ENCODE assay signal across 1 cellular context in the genomic region with DNA sequence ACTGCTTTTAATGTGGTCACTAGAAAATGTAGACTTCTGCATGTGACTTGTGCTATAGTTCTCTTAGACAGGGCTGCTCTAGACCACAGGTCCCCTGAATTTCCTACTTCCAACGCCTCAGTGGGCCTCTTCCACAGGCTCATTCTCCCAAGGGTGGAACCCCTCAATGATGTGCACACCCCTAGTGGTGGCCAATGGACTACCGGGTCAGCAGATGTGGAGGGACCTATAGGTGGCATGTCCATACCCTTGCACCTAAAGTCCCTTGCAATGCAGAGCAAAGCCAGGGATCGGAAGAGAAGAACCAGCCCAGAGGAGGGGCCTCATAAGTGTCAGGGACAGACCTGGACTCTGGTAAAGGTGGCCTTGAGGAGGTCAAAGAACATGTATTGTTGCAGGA.
TF ChIP-seq lines count a peak whose summit lies in the region.

No MANE protein-coding gene starts in this region.

TF ChIP-seq in K562, 482 proteins besides CTCF, POLR2A, EP300 and RAD21:
- TF ChIP-seq, protein P1, sequence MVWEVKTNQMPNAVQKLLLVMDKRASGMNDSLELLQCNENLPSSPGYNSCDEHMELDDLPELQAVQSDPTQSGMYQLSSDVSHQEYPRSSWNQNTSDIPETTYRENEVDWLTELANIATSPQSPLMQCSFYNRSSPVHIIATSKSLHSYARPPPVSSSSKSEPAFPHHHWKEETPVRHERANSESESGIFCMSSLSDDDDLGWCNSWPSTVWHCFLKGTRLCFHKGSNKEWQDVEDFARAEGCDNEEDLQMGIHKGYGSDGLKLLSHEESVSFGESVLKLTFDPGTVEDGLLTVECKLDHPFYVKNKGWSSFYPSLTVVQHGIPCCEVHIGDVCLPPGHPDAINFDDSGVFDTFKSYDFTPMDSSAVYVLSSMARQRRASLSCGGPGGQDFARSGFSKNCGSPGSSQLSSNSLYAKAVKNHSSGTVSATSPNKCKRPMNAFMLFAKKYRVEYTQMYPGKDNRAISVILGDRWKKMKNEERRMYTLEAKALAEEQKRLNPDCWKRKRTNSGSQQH (CRISPR knock-in tag; IDR thresholded peaks at IDR 0.05): no peak
- TF ChIP-seq SIN3B (IDR thresholded peaks at IDR 0.05; ENCODE audit: low read depth) (no peak), SIX5 (IDR thresholded peaks at IDR 0.05; ENCODE audit: borderline replicate concordance in 1 of 2, insufficient read depth in 1 of 2, low read depth in 1 of 2, low read length in 2 of 2) (no peak), HDAC6 (IDR thresholded peaks at IDR 0.05; ENCODE audit: low read depth, low read length) (no peak), ETS2 (tag; IDR thresholded peaks at IDR 0.05; ENCODE audit: borderline replicate concordance, poor library complexity, severe bottlenecking) (no peak), RBM14 (IDR thresholded peaks at IDR 0.05; ENCODE audit: borderline replicate concordance, insufficient read depth, low read depth, low read length) (no peak), CBX1 (IDR thresholded peaks at IDR 0.05; ENCODE audit: low read depth) (no peak), LARP7 (IDR thresholded peaks at IDR 0.05) (no peak), TOE1 (IDR thresholded peaks at IDR 0.05; ENCODE audit: borderline replicate concordance) (no peak), TOE1 (CRISPR knock-in tag; IDR thresholded peaks at IDR 0.05; ENCODE audit: borderline replicate concordance, low read depth) (no peak), ZBTB17 (CRISPR knock-in tag; IDR thresholded peaks at IDR 0.05) (no peak), DMBX1 (CRISPR knock-in tag; IDR thresholded peaks at IDR 0.05; ENCODE audit: borderline replicate concordance) (no peak), TFAM (CRISPR knock-in tag; conservative IDR thresholded peaks at IDR 0.05) (no peak), ZNF217 (CRISPR knock-in tag; IDR thresholded peaks at IDR 0.05) (no peak)
- TF ChIP-seq, protein P2, sequence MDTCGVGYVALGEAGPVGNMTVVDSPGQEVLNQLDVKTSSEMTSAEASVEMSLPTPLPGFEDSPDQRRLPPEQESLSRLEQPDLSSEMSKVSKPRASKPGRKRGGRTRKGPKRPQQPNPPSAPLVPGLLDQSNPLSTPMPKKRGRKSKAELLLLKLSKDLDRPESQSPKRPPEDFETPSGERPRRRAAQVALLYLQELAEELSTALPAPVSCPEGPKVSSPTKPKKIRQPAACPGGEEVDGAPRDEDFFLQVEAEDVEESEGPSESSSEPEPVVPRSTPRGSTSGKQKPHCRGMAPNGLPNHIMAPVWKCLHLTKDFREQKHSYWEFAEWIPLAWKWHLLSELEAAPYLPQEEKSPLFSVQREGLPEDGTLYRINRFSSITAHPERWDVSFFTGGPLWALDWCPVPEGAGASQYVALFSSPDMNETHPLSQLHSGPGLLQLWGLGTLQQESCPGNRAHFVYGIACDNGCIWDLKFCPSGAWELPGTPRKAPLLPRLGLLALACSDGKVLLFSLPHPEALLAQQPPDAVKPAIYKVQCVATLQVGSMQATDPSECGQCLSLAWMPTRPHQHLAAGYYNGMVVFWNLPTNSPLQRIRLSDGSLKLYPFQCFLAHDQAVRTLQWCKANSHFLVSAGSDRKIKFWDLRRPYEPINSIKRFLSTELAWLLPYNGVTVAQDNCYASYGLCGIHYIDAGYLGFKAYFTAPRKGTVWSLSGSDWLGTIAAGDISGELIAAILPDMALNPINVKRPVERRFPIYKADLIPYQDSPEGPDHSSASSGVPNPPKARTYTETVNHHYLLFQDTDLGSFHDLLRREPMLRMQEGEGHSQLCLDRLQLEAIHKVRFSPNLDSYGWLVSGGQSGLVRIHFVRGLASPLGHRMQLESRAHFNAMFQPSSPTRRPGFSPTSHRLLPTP (IDR thresholded peaks at IDR 0.05; ENCODE audit: borderline replicate concordance, extremely low read depth, insufficient read length): no peak
- TF ChIP-seq, protein P3, sequence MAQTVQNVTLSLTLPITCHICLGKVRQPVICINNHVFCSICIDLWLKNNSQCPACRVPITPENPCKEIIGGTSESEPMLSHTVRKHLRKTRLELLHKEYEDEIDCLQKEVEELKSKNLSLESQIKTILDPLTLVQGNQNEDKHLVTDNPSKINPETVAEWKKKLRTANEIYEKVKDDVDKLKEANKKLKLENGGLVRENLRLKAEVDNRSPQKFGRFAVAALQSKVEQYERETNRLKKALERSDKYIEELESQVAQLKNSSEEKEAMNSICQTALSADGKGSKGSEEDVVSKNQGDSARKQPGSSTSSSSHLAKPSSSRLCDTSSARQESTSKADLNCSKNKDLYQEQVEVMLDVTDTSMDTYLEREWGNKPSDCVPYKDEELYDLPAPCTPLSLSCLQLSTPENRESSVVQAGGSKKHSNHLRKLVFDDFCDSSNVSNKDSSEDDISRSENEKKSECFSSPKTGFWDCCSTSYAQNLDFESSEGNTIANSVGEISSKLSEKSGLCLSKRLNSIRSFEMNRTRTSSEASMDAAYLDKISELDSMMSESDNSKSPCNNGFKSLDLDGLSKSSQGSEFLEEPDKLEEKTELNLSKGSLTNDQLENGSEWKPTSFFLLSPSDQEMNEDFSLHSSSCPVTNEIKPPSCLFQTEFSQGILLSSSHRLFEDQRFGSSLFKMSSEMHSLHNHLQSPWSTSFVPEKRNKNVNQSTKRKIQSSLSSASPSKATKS (CRISPR knock-in tag; IDR thresholded peaks at IDR 0.05): no peak
